8 cellular contexts compared by ENCODE assay signal in the genomic region with DNA sequence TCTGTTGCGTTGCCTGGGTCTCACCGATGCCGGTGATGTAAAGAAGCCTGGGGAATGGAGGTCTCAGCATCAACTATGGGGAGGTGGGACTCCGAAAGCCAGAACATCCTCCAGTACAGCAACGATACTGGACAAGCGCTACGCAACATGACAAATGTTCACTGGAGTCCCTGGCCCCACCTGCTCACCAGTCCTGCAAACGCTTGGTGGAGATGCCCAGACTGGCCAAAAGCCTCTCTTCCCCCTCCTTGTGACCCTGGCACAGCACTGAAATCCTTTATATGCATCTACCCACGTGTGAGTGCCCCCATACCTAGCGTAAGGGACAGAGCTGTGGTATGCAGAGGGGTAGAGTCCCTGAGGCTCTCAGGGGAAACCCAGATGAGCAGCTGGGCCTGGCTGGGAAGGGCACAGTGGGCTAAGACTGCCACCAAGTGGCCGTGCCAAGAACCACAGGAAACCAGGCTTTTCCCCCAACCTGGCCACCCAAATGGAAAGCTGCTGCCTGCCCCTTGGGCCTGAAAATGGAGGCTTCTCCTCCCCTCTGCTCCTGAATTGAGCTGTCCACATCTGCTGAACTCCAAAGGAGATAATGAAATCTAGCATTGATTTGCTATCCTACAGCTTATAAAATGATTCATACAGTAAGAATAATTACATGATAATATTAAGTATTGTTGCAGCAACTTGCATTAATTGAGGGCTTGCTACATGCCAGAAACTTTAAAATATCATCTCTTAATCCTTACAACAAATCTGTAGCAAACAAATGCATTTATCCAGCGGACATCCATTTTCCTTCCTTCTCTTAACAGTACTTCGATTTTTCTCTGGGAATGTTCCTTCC. TPM values are rescaled to one million over a fixed set of nuclear protein-coding genes. Genes with fewer than 3 reads are reported as not detected.
DNase-seq lines count a peak whose midpoint lies in the region; ATAC-seq, FAIRE-seq and TF ChIP-seq lines count a peak whose summit lies in the region.

No MANE protein-coding gene starts in this region.

- no peak for TF ChIP-seq POLR2A in A549 (IDR thresholded peaks at IDR 0.05; ENCODE audit: low read length)
- TF ChIP-seq POLR2A in GM12892 (IDR thresholded peaks at IDR 0.05; ENCODE audit: low read depth, low read length), result no peak

- H3K36me3 ChIP-seq in left lung, result no peaks in the 10 kb centered on the region

- H3K27ac Mint-ChIP-seq in activated B cell treated with CpG ODN at 0.5 μM for 24 hours, result no peak overlapping the region

- H3K4me2 ChIP-seq in A549, result no peak overlapping the region

- POLR2A ChIA-PET in A549 (lab: Yijun Ruan, JAX), result no interaction called here
- POLR2A ChIA-PET in activated B cell treated with CpG ODN at 0.5 μM for 24 hours (lab: Charles Lee), result interaction anchor here (1.3 kb wide), 1 partner anchor 1063 kb away, joined by 3 read pairs; no protein-coding TSS in a partner anchor

- intact Hi-C loops in activated B cell treated with CpG ODN at 0.5 μM for 24 hours (cut with micrococcal nuclease) (loop anchor here (1.0 to 5.0 kb wide), 4 partner anchors 701 to 1177 kb away; no protein-coding TSS in a partner anchor), left lung (cut with DNase I) (loop anchor here (5.0 to 10.0 kb wide), 2 partner anchors 702 to 705 kb away; no protein-coding TSS in a partner anchor)

- H3K4me1 ChIP-seq in A549 (no peaks in the 10 kb centered on the region), left lung (no peaks in the 10 kb centered on the region)

- no peak overlapping the region for H3K4me3 ChIP-seq in A549
- no peak overlapping the region for H3K4me3 ChIP-seq in left lung

- peaks cover 2% of the 10 kb centered on the region for H3K4me1 Mint-ChIP-seq in activated B cell treated with CpG ODN at 0.5 μM for 24 hours

- FAIRE-seq in A549 (lab: Jason Lieb, UNC), result no peak
- FAIRE-seq in GM12892 (lab: Jason Lieb, UNC), result peak; percentile 96

- TF ChIP-seq RAD21 in A549 (conservative IDR thresholded peaks at IDR 0.05 in 1 of 2, IDR thresholded peaks at IDR 0.05 in 1 of 2), result peak; percentile 87

- H3K27me3 ChIP-seq in left lung, result no peaks in the 10 kb centered on the region

- no peaks in the 10 kb centered on the region for H3K9me3 Mint-ChIP-seq in activated B cell treated with CpG ODN at 0.5 μM for 24 hours

- no peaks in the 10 kb centered on the region for H3K9me3 ChIP-seq in A549
- H3K9me3 ChIP-seq in left lung, result no peaks in the 10 kb centered on the region

- WGBS in A549 (ENCODE audit: missing lambda C conversion rate), result 0% methylated on average over 2 of the region's 13 CpGs

- TF ChIP-seq EP300 in A549 (IDR thresholded peaks at IDR 0.05), result no peak

- ATAC-seq in A549 (peak; percentile 93 to 96), HG02840 (IDR thresholded peaks at IDR 0.05; ENCODE audit: low FRiP score, unreplicated experiment) (peak; percentile 91), activated B cell treated with CpG ODN at 0.5 μM for 24 hours (ENCODE audit: low read depth) (peak; percentile 100), left lung (peak; percentile 97)

- H3K36me3 Mint-ChIP-seq in activated B cell treated with CpG ODN at 0.5 μM for 24 hours (ENCODE audit: low read depth), result no peaks in the 10 kb centered on the region

- H3K27ac ChIP-seq in A549, result no peak overlapping the region
- H3K27ac ChIP-seq in left lung, result no peak overlapping the region

- TF ChIP-seq CTCF in A549 (IDR thresholded peaks at IDR 0.05), result peak; percentile 65
- peak; percentile 83 for TF ChIP-seq CTCF in activated B cell treated with CpG ODN at 0.5 μM for 24 hours (IDR thresholded peaks at IDR 0.05)
- TF ChIP-seq CTCF in left lung (IDR thresholded peaks at IDR 0.05), result peak; percentile 84 to 86

- DNase-seq in A549 (ENCODE audit: low read depth in 1 of 2, low spot score in 1 of 2) (peak; percentile 32 to 61), GM12892 (ENCODE audit: insufficient read length) (peak; percentile 49), NCI-H2029 (lab: John Stamatoyannopoulos, UW) (peak; percentile 50), activated B cell treated with CpG ODN at 0.5 μM for 24 hours (peak; percentile 66), left lung (peak; percentile 52 to 80)
- peak; percentile 53 for DNase-seq in central memory CD4-positive, alpha-beta T cell
- peak; percentile 31 to 42 (median 37) for DNase-seq in stimulated activated CD4-positive, alpha-beta T cell treated with anti-CD3 and anti-CD28 coated beads, TNF-alpha, amount 100 ng/mL, for 4 hours (ENCODE audit: low read depth in 3 of 3)

- CTCF ChIA-PET in A549 (lab: Yijun Ruan, JAX) (interaction anchor here (0.6 to 4.4 kb wide), 29 partner anchors 8 to 1094 kb away, joined by 3 to 44 read pairs (median 3); no protein-coding TSS in a partner anchor), activated B cell treated with CpG ODN at 0.5 μM for 24 hours (lab: Charles Lee) (interaction anchor here (0.6 to 3.9 kb wide), 23 partner anchors 9 to 1203 kb away, joined by 3 to 107 read pairs (median 4); partner anchors contain the start of genes SDHD, TIMM8B, TTC12 and ZW10)

- peaks cover 4% of the 10 kb centered on the region for H3K27me3 Mint-ChIP-seq in activated B cell treated with CpG ODN at 0.5 μM for 24 hours

- no peak overlapping the region for H3K4me3 Mint-ChIP-seq in activated B cell treated with CpG ODN at 0.5 μM for 24 hours

TF ChIP-seq in A549, 52 proteins besides CTCF, POLR2A, EP300 and RAD21:
- TF ChIP-seq SMC3 (IDR thresholded peaks at IDR 0.05), result peak; percentile 72
- TF ChIP-seq, protein P1, sequence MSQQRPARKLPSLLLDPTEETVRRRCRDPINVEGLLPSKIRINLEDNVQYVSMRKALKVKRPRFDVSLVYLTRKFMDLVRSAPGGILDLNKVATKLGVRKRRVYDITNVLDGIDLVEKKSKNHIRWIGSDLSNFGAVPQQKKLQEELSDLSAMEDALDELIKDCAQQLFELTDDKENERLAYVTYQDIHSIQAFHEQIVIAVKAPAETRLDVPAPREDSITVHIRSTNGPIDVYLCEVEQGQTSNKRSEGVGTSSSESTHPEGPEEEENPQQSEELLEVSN (IDR thresholded peaks at IDR 0.05; ENCODE audit: borderline replicate concordance, low read depth), result no peak
- TF ChIP-seq HEYL (CRISPR knock-in tag; IDR thresholded peaks at IDR 0.05), result no peak
TF ChIP-seq in A549: peak in this region for 1.

RNA-seq across cellular contexts. Expression of gene TTC12, which starts 24.8 kb away (rescaled TPM):
- polyA plus RNA-seq in A549 (2011; rRNA removed), result 11.3 and 13.5 TPM in 2 replicates
- polyA plus RNA-seq in A549 (2012; cell fraction: cytosol; rRNA removed), result 4.6 and 4.7 TPM in 2 replicates
- 13.9 and 14.6 TPM in 2 replicates for polyA plus RNA-seq in A549 (2012; cell fraction: nucleus; rRNA removed)
- polyA plus RNA-seq in A549 (2017; fragmentation: RNase III; extraction: RNeasy Plus Mini Kit Qiagen cat#74134 plus additional on column Dnase treatment), result 5.9 to 7.2 TPM (median 6.5 TPM) in 3 replicates
- 18.6 and 19.1 TPM in 2 replicates for polyA minus RNA-seq in A549 (2011; rRNA and poly(A)+ RNA removed)
- 8.4 TPM for polyA plus RNA-seq in GM12892 (2012; ENCODE audit: missing spikeins)
- 21.3 and 25.2 TPM in 2 replicates for total RNA-seq in activated B cell treated with CpG ODN at 0.5 μM for 24 hours
- 10 to 100 TPM; 12.4 to 17.5 TPM for total RNA-seq in left lung
